Comparison of ENCODE assay signal across 2 cellular contexts in the genomic region with DNA sequence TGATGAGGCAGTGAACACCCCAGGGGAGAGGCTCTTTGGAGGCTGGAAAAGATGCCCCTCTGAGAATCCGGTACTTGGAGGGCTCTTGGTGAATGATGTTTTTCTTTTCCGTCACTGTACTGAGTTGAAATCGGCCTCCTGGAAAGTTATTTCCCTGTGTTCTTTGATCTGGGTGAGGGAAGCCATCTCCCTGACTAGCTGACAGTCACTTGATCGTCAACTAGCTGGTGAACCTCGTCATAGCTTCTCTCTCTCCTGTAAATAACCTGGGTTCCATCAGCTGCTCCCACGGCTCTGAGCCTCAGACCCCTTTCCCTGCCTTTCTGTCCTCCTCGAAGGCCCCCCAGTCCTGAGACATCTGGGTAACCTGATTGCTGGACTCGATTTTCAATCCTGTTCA.
TF ChIP-seq lines count a peak whose summit lies in the region.

No MANE protein-coding gene starts in this region.

TF ChIP-seq in HepG2, 621 proteins besides CTCF, POLR2A, EP300 and RAD21:
- TF ChIP-seq RXRA (CRISPR knock-in tag; IDR thresholded peaks at IDR 0.05) (no peak), ATF7-NPFF (CRISPR knock-in tag; IDR thresholded peaks at IDR 0.05; ENCODE audit: low read depth) (no peak), ZNF761 (CRISPR knock-in tag; conservative IDR thresholded peaks at IDR 0.05) (no peak), ZNF543 (CRISPR knock-in tag; IDR thresholded peaks at IDR 0.05) (no peak), ZNF101 (CRISPR knock-in tag; IDR thresholded peaks at IDR 0.05; ENCODE audit: borderline replicate concordance, low read depth) (no peak), FOXK2 (IDR thresholded peaks at IDR 0.05) (no peak), EZH2 (conservative IDR thresholded peaks at IDR 0.05; ENCODE audit: low read depth, low read length) (peak; percentile 58; the same call in 1 of the 2 replicates), ZNF782 (CRISPR knock-in tag; IDR thresholded peaks at IDR 0.05; ENCODE audit: borderline replicate concordance) (no peak), TRIM24 (CRISPR knock-in tag; IDR thresholded peaks at IDR 0.05) (no peak), THYN1 (CRISPR knock-in tag; IDR thresholded peaks at IDR 0.05; ENCODE audit: borderline replicate concordance, low read depth) (no peak), CREB1 (IDR thresholded peaks at IDR 0.05) (peak; percentile 54; the same call in 1 of the 2 replicates), CREB1 (CRISPR knock-in tag; IDR thresholded peaks at IDR 0.05) (no peak)
- TF ChIP-seq, protein P1, sequence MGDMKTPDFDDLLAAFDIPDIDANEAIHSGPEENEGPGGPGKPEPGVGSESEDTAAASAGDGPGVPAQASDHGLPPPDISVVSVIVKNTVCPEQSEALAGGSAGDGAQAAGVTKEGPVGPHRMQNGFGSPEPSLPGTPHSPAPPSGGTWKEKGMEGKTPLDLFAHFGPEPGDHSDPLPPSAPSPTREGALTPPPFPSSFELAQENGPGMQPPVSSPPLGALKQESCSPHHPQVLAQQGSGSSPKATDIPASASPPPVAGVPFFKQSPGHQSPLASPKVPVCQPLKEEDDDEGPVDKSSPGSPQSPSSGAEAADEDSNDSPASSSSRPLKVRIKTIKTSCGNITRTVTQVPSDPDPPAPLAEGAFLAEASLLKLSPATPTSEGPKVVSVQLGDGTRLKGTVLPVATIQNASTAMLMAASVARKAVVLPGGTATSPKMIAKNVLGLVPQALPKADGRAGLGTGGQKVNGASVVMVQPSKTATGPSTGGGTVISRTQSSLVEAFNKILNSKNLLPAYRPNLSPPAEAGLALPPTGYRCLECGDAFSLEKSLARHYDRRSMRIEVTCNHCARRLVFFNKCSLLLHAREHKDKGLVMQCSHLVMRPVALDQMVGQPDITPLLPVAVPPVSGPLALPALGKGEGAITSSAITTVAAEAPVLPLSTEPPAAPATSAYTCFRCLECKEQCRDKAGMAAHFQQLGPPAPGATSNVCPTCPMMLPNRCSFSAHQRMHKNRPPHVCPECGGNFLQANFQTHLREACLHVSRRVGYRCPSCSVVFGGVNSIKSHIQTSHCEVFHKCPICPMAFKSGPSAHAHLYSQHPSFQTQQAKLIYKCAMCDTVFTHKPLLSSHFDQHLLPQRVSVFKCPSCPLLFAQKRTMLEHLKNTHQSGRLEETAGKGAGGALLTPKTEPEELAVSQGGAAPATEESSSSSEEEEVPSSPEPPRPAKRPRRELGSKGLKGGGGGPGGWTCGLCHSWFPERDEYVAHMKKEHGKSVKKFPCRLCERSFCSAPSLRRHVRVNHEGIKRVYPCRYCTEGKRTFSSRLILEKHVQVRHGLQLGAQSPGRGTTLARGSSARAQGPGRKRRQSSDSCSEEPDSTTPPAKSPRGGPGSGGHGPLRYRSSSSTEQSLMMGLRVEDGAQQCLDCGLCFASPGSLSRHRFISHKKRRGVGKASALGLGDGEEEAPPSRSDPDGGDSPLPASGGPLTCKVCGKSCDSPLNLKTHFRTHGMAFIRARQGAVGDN (CRISPR knock-in tag; IDR thresholded peaks at IDR 0.05), result no peak
- TF ChIP-seq, protein P2, sequence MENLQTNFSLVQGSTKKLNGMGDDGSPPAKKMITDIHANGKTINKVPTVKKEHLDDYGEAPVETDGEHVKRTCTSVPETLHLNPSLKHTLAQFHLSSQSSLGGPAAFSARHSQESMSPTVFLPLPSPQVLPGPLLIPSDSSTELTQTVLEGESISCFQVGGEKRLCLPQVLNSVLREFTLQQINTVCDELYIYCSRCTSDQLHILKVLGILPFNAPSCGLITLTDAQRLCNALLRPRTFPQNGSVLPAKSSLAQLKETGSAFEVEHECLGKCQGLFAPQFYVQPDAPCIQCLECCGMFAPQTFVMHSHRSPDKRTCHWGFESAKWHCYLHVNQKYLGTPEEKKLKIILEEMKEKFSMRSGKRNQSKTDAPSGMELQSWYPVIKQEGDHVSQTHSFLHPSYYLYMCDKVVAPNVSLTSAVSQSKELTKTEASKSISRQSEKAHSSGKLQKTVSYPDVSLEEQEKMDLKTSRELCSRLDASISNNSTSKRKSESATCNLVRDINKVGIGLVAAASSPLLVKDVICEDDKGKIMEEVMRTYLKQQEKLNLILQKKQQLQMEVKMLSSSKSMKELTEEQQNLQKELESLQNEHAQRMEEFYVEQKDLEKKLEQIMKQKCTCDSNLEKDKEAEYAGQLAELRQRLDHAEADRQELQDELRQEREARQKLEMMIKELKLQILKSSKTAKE (CRISPR knock-in tag; IDR thresholded peaks at IDR 0.05; ENCODE audit: borderline replicate concordance), result no peak
- TF ChIP-seq, protein P3, sequence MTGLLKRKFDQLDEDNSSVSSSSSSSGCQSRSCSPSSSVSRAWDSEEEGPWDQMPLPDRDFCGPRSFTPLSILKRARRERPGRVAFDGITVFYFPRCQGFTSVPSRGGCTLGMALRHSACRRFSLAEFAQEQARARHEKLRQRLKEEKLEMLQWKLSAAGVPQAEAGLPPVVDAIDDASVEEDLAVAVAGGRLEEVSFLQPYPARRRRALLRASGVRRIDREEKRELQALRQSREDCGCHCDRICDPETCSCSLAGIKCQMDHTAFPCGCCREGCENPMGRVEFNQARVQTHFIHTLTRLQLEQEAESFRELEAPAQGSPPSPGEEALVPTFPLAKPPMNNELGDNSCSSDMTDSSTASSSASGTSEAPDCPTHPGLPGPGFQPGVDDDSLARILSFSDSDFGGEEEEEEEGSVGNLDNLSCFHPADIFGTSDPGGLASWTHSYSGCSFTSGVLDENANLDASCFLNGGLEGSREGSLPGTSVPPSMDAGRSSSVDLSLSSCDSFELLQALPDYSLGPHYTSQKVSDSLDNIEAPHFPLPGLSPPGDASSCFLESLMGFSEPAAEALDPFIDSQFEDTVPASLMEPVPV (CRISPR knock-in tag; IDR thresholded peaks at IDR 0.05), result no peak

TF ChIP-seq in K562, 482 proteins besides CTCF, POLR2A, EP300 and RAD21:
- TF ChIP-seq, protein P4, sequence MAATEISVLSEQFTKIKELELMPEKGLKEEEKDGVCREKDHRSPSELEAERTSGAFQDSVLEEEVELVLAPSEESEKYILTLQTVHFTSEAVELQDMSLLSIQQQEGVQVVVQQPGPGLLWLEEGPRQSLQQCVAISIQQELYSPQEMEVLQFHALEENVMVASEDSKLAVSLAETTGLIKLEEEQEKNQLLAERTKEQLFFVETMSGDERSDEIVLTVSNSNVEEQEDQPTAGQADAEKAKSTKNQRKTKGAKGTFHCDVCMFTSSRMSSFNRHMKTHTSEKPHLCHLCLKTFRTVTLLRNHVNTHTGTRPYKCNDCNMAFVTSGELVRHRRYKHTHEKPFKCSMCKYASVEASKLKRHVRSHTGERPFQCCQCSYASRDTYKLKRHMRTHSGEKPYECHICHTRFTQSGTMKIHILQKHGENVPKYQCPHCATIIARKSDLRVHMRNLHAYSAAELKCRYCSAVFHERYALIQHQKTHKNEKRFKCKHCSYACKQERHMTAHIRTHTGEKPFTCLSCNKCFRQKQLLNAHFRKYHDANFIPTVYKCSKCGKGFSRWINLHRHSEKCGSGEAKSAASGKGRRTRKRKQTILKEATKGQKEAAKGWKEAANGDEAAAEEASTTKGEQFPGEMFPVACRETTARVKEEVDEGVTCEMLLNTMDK (IDR thresholded peaks at IDR 0.05; ENCODE audit: borderline replicate concordance, insufficient read depth, low read depth, low read length, poor library complexity, severe bottlenecking), result no peak
- TF ChIP-seq, protein P5, sequence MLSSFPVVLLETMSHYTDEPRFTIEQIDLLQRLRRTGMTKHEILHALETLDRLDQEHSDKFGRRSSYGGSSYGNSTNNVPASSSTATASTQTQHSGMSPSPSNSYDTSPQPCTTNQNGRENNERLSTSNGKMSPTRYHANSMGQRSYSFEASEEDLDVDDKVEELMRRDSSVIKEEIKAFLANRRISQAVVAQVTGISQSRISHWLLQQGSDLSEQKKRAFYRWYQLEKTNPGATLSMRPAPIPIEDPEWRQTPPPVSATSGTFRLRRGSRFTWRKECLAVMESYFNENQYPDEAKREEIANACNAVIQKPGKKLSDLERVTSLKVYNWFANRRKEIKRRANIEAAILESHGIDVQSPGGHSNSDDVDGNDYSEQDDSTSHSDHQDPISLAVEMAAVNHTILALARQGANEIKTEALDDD (IDR thresholded peaks at IDR 0.05), result peak; percentile 56
- no peak for TF ChIP-seq TFAM (CRISPR knock-in tag; conservative IDR thresholded peaks at IDR 0.05)
